Comparison of ENCODE assay signal across 1 cellular context in genomic region chr16:4461250-4462085, GRCh38.
TF ChIP-seq lines count a peak whose summit lies in the region.

No MANE protein-coding gene starts in this region.

TF ChIP-seq in HCT116, 20 proteins besides CTCF, POLR2A, EP300 and RAD21:
- TF ChIP-seq FOSL1 (IDR thresholded peaks at IDR 0.05; ENCODE audit: low read depth): no peak
- peak; percentile 20 for TF ChIP-seq TCF7L2 (IDR thresholded peaks at IDR 0.05; ENCODE audit: borderline replicate concordance, extremely low read depth, insufficient read depth, insufficient read length)
- no peak for TF ChIP-seq EZH2 (IDR thresholded peaks at IDR 0.05)
- TF ChIP-seq EZH2phosphoT487 (IDR thresholded peaks at IDR 0.05; ENCODE audit: borderline replicate concordance): no peak
- TF ChIP-seq, protein P1, sequence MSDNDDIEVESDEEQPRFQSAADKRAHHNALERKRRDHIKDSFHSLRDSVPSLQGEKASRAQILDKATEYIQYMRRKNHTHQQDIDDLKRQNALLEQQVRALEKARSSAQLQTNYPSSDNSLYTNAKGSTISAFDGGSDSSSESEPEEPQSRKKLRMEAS (IDR thresholded peaks at IDR 0.05): no peak
- TF ChIP-seq JUND (IDR thresholded peaks at IDR 0.05): 0 out of 2 replicates have a peak, but pooled peaks have one; percentile 20
